In the genomic region with DNA sequence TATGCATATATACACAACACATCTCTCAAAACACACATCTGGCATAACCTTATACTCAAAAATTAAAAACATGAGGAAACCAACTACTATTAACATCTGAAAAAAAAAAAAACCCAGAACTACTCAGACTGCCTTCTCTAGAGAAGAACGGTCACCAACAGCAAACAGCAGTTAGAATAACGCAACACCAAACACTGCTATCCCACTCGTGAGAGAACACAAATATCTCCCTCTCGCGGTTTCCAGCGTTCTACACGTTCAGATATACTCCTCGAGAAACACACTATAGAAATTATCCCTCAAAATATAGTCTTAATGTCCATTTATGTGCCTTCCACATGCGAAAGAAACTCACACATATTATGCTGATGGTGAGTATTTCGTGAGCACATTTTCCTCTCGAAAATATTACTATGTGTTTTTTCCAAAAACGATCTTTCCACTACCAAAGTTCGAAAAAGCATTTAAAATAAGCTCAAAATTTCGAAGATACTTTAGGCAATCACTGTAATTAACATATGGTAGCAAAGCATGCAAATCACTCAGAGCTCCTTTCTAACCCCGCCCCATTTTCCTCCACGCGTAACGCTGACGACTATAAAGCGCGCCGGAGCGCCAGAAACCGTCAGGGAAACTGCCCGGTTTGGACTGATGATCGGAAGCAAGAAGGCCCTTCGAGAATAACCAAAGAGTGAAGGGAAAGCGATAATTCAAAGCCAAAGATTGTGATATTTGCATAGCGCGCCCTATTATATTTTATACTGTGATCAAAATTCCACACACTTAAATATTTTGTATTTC, we compare ENCODE assay signal across 8 cellular contexts.
DNase-seq lines count a peak whose midpoint lies in the region; ATAC-seq, FAIRE-seq and TF ChIP-seq lines count a peak whose summit lies in the region.

No MANE protein-coding gene starts in this region.

- no peaks in the 10 kb centered on the region for H3K9me3 ChIP-seq in astrocyte (ENCODE audit: insufficient read depth, low read depth, low read length)

- peak overlapping the region; percentile 71 for H3K4me2 ChIP-seq in astrocyte (ENCODE audit: low read length)

- H4K20me1 ChIP-seq in astrocyte (ENCODE audit: insufficient read depth, low read length), result no peaks in the 10 kb centered on the region

- no peak overlapping the region for H3K27ac Mint-ChIP-seq in astrocyte (ENCODE audit: unreplicated experiment)

- peaks cover 2% of the 10 kb centered on the region for H3K27me3 Mint-ChIP-seq in astrocyte (ENCODE audit: low read depth, unreplicated experiment)

- H3K9ac ChIP-seq in astrocyte (ENCODE audit: low read length), result peak overlapping the region; percentile 92

- no peak overlapping the region for H3K4me3 Mint-ChIP-seq in astrocyte (ENCODE audit: unreplicated experiment)

- H3K4me1 ChIP-seq in astrocyte (ENCODE audit: insufficient read depth, low read length), result no peaks in the 10 kb centered on the region

- ATAC-seq in GM18498 (IDR thresholded peaks at IDR 0.05; ENCODE audit: unreplicated experiment), result peak; percentile 77
- peak; percentile 78 for ATAC-seq in HG02884 (IDR thresholded peaks at IDR 0.05; ENCODE audit: unreplicated experiment)

- H2AFZ ChIP-seq in astrocyte (ENCODE audit: low read depth, low read length), result peak overlapping the region; percentile 74

- DNase-seq in NCI-H1694 (lab: John Stamatoyannopoulos, UW) (peak; percentile 99), T-helper 2 cell (peak; percentile 74 to 97 (median 89)), astrocyte (ENCODE audit: low read depth) (peak; percentile 99), hepatic stellate cell (ENCODE audit: low spot score) (peak; percentile 72), pulmonary artery endothelial cell (ENCODE audit: low read depth, low spot score) (peak; percentile 95), urothelium cell line (ENCODE audit: low spot score) (peak; percentile 96)

- no peaks in the 10 kb centered on the region for H3K9me3 Mint-ChIP-seq in astrocyte (ENCODE audit: unreplicated experiment)

- H3K4me1 Mint-ChIP-seq in astrocyte (ENCODE audit: low read depth, unreplicated experiment), result no peaks in the 10 kb centered on the region

- no peaks in the 10 kb centered on the region for H3K36me3 Mint-ChIP-seq in astrocyte (ENCODE audit: low read depth, unreplicated experiment)

- H3K27me3 ChIP-seq in astrocyte (ENCODE audit: insufficient read depth, low read length), result peaks cover 3% of the 10 kb centered on the region

- FAIRE-seq in astrocyte (lab: Jason Lieb, UNC) (peak; percentile 68), urothelium cell line (lab: Jason Lieb, UNC) (peak; percentile 70)

- no peaks in the 10 kb centered on the region for H3K79me2 ChIP-seq in astrocyte (ENCODE audit: insufficient read depth, low read length)

- no peaks in the 10 kb centered on the region for H3K36me3 ChIP-seq in astrocyte (ENCODE audit: insufficient read depth, low read length)

- H3K27ac ChIP-seq in astrocyte (ENCODE audit: low read depth, low read length), result peak overlapping the region; percentile 99

- TF ChIP-seq CTCF in astrocyte (IDR thresholded peaks at IDR 0.05; ENCODE audit: insufficient read depth, low read depth, low read length), result no peak

- H3K4me3 ChIP-seq in astrocyte (ENCODE audit: insufficient read depth, low read depth, low read length), result peak overlapping the region; percentile 54

Comparison
In these comparisons a context has a peak if more than half of its experiments do, and no peak if none do; other contexts are left out.
1. Peak in every context shown above with its lines: DNase-seq, ATAC-seq, H3K4me3 ChIP-seq and H3K27ac ChIP-seq.